Comparison of ENCODE assay signal across 1 cellular context in the genomic region with DNA sequence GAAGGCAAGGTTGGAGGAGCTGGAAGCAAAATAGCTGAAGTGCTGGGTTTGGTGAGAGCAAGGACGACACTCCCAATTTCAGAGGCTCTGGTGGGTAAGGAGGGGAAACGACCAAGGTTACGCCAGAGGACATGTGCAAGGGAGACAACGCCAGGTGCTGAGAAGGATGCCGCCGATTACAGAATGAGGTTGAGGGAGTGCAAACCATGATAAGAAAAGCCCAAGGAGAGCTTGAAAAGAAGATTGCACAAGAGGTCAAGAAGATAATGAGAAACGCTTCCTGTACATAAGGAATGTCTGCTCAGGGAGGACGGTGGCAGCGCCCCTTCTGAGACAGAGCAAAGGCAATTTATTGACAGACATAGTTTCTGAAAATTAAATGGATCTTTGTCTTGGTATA.
TF ChIP-seq lines count a peak whose summit lies in the region.

No MANE protein-coding gene starts in this region.

TF ChIP-seq in K562, 482 proteins besides CTCF, POLR2A, EP300 and RAD21 (continued from another document):
- TF ChIP-seq, protein P1, sequence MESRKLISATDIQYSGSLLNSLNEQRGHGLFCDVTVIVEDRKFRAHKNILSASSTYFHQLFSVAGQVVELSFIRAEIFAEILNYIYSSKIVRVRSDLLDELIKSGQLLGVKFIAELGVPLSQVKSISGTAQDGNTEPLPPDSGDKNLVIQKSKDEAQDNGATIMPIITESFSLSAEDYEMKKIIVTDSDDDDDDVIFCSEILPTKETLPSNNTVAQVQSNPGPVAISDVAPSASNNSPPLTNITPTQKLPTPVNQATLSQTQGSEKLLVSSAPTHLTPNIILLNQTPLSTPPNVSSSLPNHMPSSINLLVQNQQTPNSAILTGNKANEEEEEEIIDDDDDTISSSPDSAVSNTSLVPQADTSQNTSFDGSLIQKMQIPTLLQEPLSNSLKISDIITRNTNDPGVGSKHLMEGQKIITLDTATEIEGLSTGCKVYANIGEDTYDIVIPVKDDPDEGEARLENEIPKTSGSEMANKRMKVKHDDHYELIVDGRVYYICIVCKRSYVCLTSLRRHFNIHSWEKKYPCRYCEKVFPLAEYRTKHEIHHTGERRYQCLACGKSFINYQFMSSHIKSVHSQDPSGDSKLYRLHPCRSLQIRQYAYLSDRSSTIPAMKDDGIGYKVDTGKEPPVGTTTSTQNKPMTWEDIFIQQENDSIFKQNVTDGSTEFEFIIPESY (CRISPR knock-in tag; IDR thresholded peaks at IDR 0.05) = no peak
- TF ChIP-seq, protein P2, sequence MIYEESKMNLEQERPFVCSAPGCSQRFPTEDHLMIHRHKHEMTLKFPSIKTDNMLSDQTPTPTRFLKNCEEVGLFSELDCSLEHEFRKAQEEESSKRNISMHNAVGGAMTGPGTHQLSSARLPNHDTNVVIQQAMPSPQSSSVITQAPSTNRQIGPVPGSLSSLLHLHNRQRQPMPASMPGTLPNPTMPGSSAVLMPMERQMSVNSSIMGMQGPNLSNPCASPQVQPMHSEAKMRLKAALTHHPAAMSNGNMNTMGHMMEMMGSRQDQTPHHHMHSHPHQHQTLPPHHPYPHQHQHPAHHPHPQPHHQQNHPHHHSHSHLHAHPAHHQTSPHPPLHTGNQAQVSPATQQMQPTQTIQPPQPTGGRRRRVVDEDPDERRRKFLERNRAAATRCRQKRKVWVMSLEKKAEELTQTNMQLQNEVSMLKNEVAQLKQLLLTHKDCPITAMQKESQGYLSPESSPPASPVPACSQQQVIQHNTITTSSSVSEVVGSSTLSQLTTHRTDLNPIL (CRISPR knock-in tag; IDR thresholded peaks at IDR 0.05) = no peak
- TF ChIP-seq SNRNP70 (optimal IDR thresholded peaks at IDR 0.05; ENCODE audit: low read depth, low read length) (no peak), GTF2F1 (IDR thresholded peaks at IDR 0.05; ENCODE audit: low read depth, low read length) (no peak), LEF1 (IDR thresholded peaks at IDR 0.05) (peak; percentile 62; the same call in 1 of the 2 replicates), KHSRP (IDR thresholded peaks at IDR 0.05) (peak; percentile 49; the same call in 1 of the 2 replicates), RNF2 (IDR thresholded peaks at IDR 0.05) (peak; percentile 66; the same call in 1 of the 2 replicates), NR2C2 (CRISPR knock-in tag; IDR thresholded peaks at IDR 0.05) (no peak), NR2C2 (tag; IDR thresholded peaks at IDR 0.05) (peak; percentile 84), DPF2 (IDR thresholded peaks at IDR 0.05) (peak; percentile 90), CC2D1A (IDR thresholded peaks at IDR 0.05) (peak; percentile 72; the same call in 1 of the 2 replicates), ZKSCAN8 (CRISPR knock-in tag; IDR thresholded peaks at IDR 0.05) (peak; percentile 79; the same call in 1 of the 2 replicates), SMARCA4 (IDR thresholded peaks at IDR 0.05) (peak; percentile 87), ZBED1 (IDR thresholded peaks at IDR 0.05) (peak; percentile 72; the same call in 1 of the 2 replicates), BCOR (IDR thresholded peaks at IDR 0.05) (peak; percentile 33; the same call in 1 of the 2 replicates), MYC (IDR thresholded peaks at IDR 0.05; ENCODE audit: low read depth, low read length) (peak; percentile 39; the same call in 1 of the 2 replicates), MYC (CRISPR knock-in tag; IDR thresholded peaks at IDR 0.05; ENCODE audit: borderline replicate concordance, low read depth) (no peak), BHLHE40 (IDR thresholded peaks at IDR 0.05; ENCODE audit: low read length) (0 out of 2 replicates have a peak, but pooled peaks have one; percentile 22), ELF4 (CRISPR knock-in tag; IDR thresholded peaks at IDR 0.05) (0 out of 2 replicates have a peak, but pooled peaks have one; percentile 30), CBFA2T3 (IDR thresholded peaks at IDR 0.05) (peak; percentile 96), EP400 (IDR thresholded peaks at IDR 0.05) (0 out of 2 replicates have a peak, but pooled peaks have one; percentile 20), ZNF197 (CRISPR knock-in tag; IDR thresholded peaks at IDR 0.05; ENCODE audit: low read depth) (peak; percentile 46; the same call in 1 of the 2 replicates), MTA2 (IDR thresholded peaks at IDR 0.05; ENCODE audit: low read depth) (peak; percentile 70), SETDB1 (IDR thresholded peaks at IDR 0.05; ENCODE audit: low read length) (no peak), ZNF764 (CRISPR knock-in tag; IDR thresholded peaks at IDR 0.05; ENCODE audit: low read depth) (no peak), HDAC2 (IDR thresholded peaks at IDR 0.05) (peak; percentile 42; the same call in 1 of the 2 replicates), ZNF507 (tag; conservative IDR thresholded peaks at IDR 0.05) (no peak), JUND (IDR thresholded peaks at IDR 0.05; ENCODE audit: borderline replicate concordance, low read depth, low read length) (0 out of 2 replicates have a peak, but pooled peaks have one; percentile 38), JUND (tag; IDR thresholded peaks at IDR 0.05; ENCODE audit: borderline replicate concordance, low read depth, low read length) (no peak; the same call in 2 of the 3 replicates), SOX6 (IDR thresholded peaks at IDR 0.05) (peak; percentile 87), RCOR1 (IDR thresholded peaks at IDR 0.05; ENCODE audit: borderline replicate concordance in 1 of 2, low read depth in 2 of 2, low read length in 2 of 2) (peak in 1 of 2 experiments; percentile 94; a peak in 2 of 4 replicates), NCOR1 (IDR thresholded peaks at IDR 0.05) (peak; percentile 91), ZNF175 (CRISPR knock-in tag; IDR thresholded peaks at IDR 0.05; ENCODE audit: low read depth) (peak; percentile 73; the same call in 1 of the 2 replicates)
- TF ChIP-seq, protein P3, sequence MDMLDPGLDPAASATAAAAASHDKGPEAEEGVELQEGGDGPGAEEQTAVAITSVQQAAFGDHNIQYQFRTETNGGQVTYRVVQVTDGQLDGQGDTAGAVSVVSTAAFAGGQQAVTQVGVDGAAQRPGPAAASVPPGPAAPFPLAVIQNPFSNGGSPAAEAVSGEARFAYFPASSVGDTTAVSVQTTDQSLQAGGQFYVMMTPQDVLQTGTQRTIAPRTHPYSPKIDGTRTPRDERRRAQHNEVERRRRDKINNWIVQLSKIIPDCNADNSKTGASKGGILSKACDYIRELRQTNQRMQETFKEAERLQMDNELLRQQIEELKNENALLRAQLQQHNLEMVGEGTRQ (CRISPR knock-in tag; IDR thresholded peaks at IDR 0.05) = no peak
- TF ChIP-seq, protein P4, sequence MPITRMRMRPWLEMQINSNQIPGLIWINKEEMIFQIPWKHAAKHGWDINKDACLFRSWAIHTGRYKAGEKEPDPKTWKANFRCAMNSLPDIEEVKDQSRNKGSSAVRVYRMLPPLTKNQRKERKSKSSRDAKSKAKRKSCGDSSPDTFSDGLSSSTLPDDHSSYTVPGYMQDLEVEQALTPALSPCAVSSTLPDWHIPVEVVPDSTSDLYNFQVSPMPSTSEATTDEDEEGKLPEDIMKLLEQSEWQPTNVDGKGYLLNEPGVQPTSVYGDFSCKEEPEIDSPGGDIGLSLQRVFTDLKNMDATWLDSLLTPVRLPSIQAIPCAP (CRISPR knock-in tag; IDR thresholded peaks at IDR 0.05; ENCODE audit: borderline replicate concordance) = no peak
- TF ChIP-seq, protein P5, sequence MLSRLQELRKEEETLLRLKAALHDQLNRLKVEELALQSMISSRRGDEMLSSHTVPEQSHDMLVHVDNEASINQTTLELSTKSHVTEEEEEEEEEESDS (CRISPR knock-in tag; IDR thresholded peaks at IDR 0.05) = no peak
- TF ChIP-seq, protein P6, sequence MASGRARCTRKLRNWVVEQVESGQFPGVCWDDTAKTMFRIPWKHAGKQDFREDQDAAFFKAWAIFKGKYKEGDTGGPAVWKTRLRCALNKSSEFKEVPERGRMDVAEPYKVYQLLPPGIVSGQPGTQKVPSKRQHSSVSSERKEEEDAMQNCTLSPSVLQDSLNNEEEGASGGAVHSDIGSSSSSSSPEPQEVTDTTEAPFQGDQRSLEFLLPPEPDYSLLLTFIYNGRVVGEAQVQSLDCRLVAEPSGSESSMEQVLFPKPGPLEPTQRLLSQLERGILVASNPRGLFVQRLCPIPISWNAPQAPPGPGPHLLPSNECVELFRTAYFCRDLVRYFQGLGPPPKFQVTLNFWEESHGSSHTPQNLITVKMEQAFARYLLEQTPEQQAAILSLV (tag; IDR thresholded peaks at IDR 0.05) = peak; percentile 88
- TF ChIP-seq, protein P7, sequence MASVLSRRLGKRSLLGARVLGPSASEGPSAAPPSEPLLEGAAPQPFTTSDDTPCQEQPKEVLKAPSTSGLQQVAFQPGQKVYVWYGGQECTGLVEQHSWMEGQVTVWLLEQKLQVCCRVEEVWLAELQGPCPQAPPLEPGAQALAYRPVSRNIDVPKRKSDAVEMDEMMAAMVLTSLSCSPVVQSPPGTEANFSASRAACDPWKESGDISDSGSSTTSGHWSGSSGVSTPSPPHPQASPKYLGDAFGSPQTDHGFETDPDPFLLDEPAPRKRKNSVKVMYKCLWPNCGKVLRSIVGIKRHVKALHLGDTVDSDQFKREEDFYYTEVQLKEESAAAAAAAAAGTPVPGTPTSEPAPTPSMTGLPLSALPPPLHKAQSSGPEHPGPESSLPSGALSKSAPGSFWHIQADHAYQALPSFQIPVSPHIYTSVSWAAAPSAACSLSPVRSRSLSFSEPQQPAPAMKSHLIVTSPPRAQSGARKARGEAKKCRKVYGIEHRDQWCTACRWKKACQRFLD (CRISPR knock-in tag; IDR thresholded peaks at IDR 0.05) = peak; percentile 85
- TF ChIP-seq, protein P8, sequence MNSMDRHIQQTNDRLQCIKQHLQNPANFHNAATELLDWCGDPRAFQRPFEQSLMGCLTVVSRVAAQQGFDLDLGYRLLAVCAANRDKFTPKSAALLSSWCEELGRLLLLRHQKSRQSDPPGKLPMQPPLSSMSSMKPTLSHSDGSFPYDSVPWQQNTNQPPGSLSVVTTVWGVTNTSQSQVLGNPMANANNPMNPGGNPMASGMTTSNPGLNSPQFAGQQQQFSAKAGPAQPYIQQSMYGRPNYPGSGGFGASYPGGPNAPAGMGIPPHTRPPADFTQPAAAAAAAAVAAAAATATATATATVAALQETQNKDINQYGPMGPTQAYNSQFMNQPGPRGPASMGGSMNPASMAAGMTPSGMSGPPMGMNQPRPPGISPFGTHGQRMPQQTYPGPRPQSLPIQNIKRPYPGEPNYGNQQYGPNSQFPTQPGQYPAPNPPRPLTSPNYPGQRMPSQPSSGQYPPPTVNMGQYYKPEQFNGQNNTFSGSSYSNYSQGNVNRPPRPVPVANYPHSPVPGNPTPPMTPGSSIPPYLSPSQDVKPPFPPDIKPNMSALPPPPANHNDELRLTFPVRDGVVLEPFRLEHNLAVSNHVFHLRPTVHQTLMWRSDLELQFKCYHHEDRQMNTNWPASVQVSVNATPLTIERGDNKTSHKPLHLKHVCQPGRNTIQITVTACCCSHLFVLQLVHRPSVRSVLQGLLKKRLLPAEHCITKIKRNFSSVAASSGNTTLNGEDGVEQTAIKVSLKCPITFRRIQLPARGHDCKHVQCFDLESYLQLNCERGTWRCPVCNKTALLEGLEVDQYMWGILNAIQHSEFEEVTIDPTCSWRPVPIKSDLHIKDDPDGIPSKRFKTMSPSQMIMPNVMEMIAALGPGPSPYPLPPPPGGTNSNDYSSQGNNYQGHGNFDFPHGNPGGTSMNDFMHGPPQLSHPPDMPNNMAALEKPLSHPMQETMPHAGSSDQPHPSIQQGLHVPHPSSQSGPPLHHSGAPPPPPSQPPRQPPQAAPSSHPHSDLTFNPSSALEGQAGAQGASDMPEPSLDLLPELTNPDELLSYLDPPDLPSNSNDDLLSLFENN (IDR thresholded peaks at IDR 0.05; ENCODE audit: low read depth in 2 of 2, low read length in 2 of 2) = peak in 1 of 2 experiments; percentile 65; a peak in 1 of 4 replicates
